ENCODE assay signal across 1 cellular context in the genomic region with DNA sequence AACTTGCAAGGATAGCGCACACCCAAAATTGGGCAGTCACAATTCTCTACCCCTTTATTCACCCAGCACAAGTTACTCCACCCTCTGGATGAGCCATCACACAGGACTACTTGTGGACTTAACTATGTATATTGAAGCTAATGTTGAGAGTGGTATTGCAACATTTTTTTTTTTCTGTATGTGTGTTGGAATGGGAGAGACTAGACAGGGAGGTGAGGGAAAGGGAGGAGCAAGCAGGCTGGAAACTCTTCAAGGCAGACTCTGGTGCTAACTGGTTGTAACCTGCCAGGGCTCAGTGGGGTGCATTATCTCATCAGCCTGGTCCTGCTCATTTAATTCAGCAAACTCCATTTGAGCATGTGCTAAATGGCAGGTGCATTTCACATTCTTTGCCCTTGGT.
TF ChIP-seq lines count a peak whose summit lies in the region.

No MANE protein-coding gene starts in this region.

TF ChIP-seq in H1, 55 proteins besides CTCF, POLR2A, EP300 and RAD21 (continued from another document):
- TF ChIP-seq, protein P1, sequence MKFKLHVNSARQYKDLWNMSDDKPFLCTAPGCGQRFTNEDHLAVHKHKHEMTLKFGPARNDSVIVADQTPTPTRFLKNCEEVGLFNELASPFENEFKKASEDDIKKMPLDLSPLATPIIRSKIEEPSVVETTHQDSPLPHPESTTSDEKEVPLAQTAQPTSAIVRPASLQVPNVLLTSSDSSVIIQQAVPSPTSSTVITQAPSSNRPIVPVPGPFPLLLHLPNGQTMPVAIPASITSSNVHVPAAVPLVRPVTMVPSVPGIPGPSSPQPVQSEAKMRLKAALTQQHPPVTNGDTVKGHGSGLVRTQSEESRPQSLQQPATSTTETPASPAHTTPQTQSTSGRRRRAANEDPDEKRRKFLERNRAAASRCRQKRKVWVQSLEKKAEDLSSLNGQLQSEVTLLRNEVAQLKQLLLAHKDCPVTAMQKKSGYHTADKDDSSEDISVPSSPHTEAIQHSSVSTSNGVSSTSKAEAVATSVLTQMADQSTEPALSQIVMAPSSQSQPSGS (IDR thresholded peaks at IDR 0.05; ENCODE audit: low read length), result no peak
- no peak for TF ChIP-seq SIX5 (IDR thresholded peaks at IDR 0.05; ENCODE audit: low read depth, low read length)
- TF ChIP-seq SIRT6 (IDR thresholded peaks at IDR 0.05; ENCODE audit: low read length), result no peak
- no peak for TF ChIP-seq CBX5 (IDR thresholded peaks at IDR 0.05; ENCODE audit: low read depth, low read length)
- TF ChIP-seq SP2 (IDR thresholded peaks at IDR 0.05; ENCODE audit: low read length), result no peak
